11 cellular contexts compared by ENCODE assay signal in genomic region chr2:233356546-233357308, GRCh38. TPM values are rescaled to one million over a fixed set of nuclear protein-coding genes. Genes with fewer than 3 reads are reported as not detected.
DNase-seq lines count a peak whose midpoint lies in the region; ATAC-seq and TF ChIP-seq lines count a peak whose summit lies in the region.
"Had no signal": no experiment of that assay in that cellular context is flagged by ENCODE, and none has a peak within 500 bp of the region (broad histone marks: within the 10 kb centered on the region; RNA-seq: fewer than 3 reads in every experiment).

No MANE protein-coding gene starts in this region.

- H3K27ac Mint-ChIP-seq in effector memory CD8-positive, alpha-beta T cell, result peak overlapping the region in 1 of 2 donors; percentile 76
- H3K27ac Mint-ChIP-seq: GM23338 had no signal

- H3K36me3 ChIP-seq in SK-N-SH (replicated peaks in 1 of 2; ENCODE audit: control insufficient read depth in 1 of 2, insufficient read depth in 2 of 2, low read length in 1 of 2), result peaks cover 0 to 8% of the 10 kb centered on the region in 2 experiments

- no peaks in the 10 kb centered on the region for H3K9me3 ChIP-seq in SK-N-SH

- peak overlapping the region; percentile 91 for H3K4me3 Mint-ChIP-seq in effector memory CD8-positive, alpha-beta T cell

- no peak for TF ChIP-seq CTCF in SK-N-SH (IDR thresholded peaks at IDR 0.05)

- H3K27ac ChIP-seq in SK-N-SH (ENCODE audit: low read depth in 2 of 2, low read length in 1 of 2), result no peak overlapping the region

- peaks cover 25% of the 10 kb centered on the region for H3K36me3 Mint-ChIP-seq in effector memory CD8-positive, alpha-beta T cell (ENCODE audit: insufficient read depth)

- peaks cover 17 to 24% of the 10 kb centered on the region in 2 experiments; a peak in 3 of 4 replicates for H3K4me1 ChIP-seq in SK-N-SH (ENCODE audit: control insufficient read depth in 1 of 2, insufficient read depth in 2 of 2, low read depth in 1 of 2, low read length in 1 of 2)

- no peaks in the 10 kb centered on the region for H3K27me3 ChIP-seq in SK-N-SH (ENCODE audit: insufficient read depth)

- ATAC-seq in SK-N-SH treated with all-trans-retinoic acid at 6 μM for 48 hours (no peak), sciatic nerve (no peak), GM18907 (IDR thresholded peaks at IDR 0.05; ENCODE audit: unreplicated experiment) (no peak), HG03521 (IDR thresholded peaks at IDR 0.05; ENCODE audit: unreplicated experiment) (no peak)
- ATAC-seq in effector memory CD8-positive, alpha-beta T cell (replicated peaks), result no peak
- ATAC-seq: GM23338 had no signal

- no peaks in the 10 kb centered on the region for H3K9me3 Mint-ChIP-seq in effector memory CD8-positive, alpha-beta T cell
- H3K9me3 Mint-ChIP-seq: GM23338 had no signal

- TF ChIP-seq EP300 in SK-N-SH (IDR thresholded peaks at IDR 0.05; ENCODE audit: borderline replicate concordance in 1 of 2, low read depth in 1 of 2, low read length in 1 of 2), result no peak

- no peaks in the 10 kb centered on the region for H3K9me2 ChIP-seq in SK-N-SH

- H3K4me1 Mint-ChIP-seq in effector memory CD8-positive, alpha-beta T cell (ENCODE audit: low read depth in 2 of 2), result peaks cover 53 to 60% of the 10 kb centered on the region in 2 donors

- POLR2A ChIA-PET in SK-N-SH (lab: Yijun Ruan, JAX), result interaction anchor here (1.6 kb wide), 1 partner anchor 31 kb away, joined by 4 read pairs; no protein-coding TSS in a partner anchor

- 0 out of 4 replicates have a peak overlapping the region, but pooled peaks of 1 of the 2 experiments have one; percentile 82 for H3K4me3 ChIP-seq in SK-N-SH (ENCODE audit: low read depth in 2 of 2, low read length in 1 of 2)

- H2AFZ ChIP-seq in SK-N-SH (ENCODE audit: low read depth), result no peak overlapping the region
- H2AFZ ChIP-seq: GM23338 had no signal

- H3K79me2 ChIP-seq in SK-N-SH (ENCODE audit: insufficient read depth), result peaks cover 64% of the 10 kb centered on the region

- CTCF ChIA-PET in SK-N-SH (lab: Yijun Ruan, JAX), result interaction anchor here (0.8 to 3.1 kb wide), 3 partner anchors 12 to 87 kb away, joined by 3 to 14 read pairs (median 4); no protein-coding TSS in a partner anchor

- DNase-seq in SK-N-SH, result no peak
- DNase-seq in NCI-H460 (ENCODE audit: extremely low read depth, low read depth), result peak; percentile 53
- DNase-seq in effector memory CD8-positive, alpha-beta T cell, result no peak
- DNase-seq in sciatic nerve (ENCODE audit: low spot score), result peak; percentile 43
- DNase-seq in SHP77 treated with DMSO at 0.1 percent for 48 hours (lab: John Stamatoyannopoulos, UW), result no peak
- DNase-seq: NCI-H446, occipital lobe had no signal

- H3K27me3 Mint-ChIP-seq in effector memory CD8-positive, alpha-beta T cell, result no peaks in the 10 kb centered on the region

- TF ChIP-seq RAD21 in SK-N-SH (IDR thresholded peaks at IDR 0.05; ENCODE audit: low read length), result no peak

- H3K9ac ChIP-seq in SK-N-SH, result no peak overlapping the region

- H3K4me2 ChIP-seq in SK-N-SH, result peak overlapping the region; percentile 90; the same call in 1 of the 2 replicates

- H3F3A ChIP-seq in SK-N-SH (replicated peaks; ENCODE audit: insufficient read depth), result no peaks in the 10 kb centered on the region

- 92% methylated on average over 4 of the region's 4 CpGs for WGBS in SK-N-SH (ENCODE audit: low lambda C conversion rate)

- 0 out of 2 replicates have a peak, but pooled peaks cover 11% of the 10 kb centered on the region for H4K20me1 ChIP-seq in SK-N-SH (ENCODE audit: insufficient read depth)

- intact Hi-C loops in sciatic nerve (cut with DNase I), result loop anchor here (10.0 kb wide), 1 partner anchor 88 kb away; no protein-coding TSS in a partner anchor

TF ChIP-seq in SK-N-SH, 30 proteins besides CTCF, POLR2A, EP300 and RAD21 (continues in another document):
- no peak for TF ChIP-seq FOSL2 (IDR thresholded peaks at IDR 0.05; ENCODE audit: borderline replicate concordance, low read depth)
- TF ChIP-seq TCF12 (IDR thresholded peaks at IDR 0.05), result no peak
- TF ChIP-seq POLR2AphosphoS5 (IDR thresholded peaks at IDR 0.05; ENCODE audit: low read depth, low read length), result no peak
- no peak for TF ChIP-seq GABPA (IDR thresholded peaks at IDR 0.05; ENCODE audit: low read depth)
- no peak for TF ChIP-seq ELF1 (IDR thresholded peaks at IDR 0.05)
- TF ChIP-seq SMC3 (IDR thresholded peaks at IDR 0.05; ENCODE audit: low read depth, low read length), result no peak
- no peak for TF ChIP-seq USF1 (IDR thresholded peaks at IDR 0.05; ENCODE audit: borderline replicate concordance, low read depth)

TF ChIP-seq in SK-N-SH treated with all-trans-retinoic acid at 6 μM for 48 hours, 23 proteins besides CTCF, POLR2A, EP300 and RAD21 (continues in another document):
- TF ChIP-seq SNAI2 (CRISPR knock-in tag; IDR thresholded peaks at IDR 0.05) (no peak), TSHZ2 (CRISPR knock-in tag; IDR thresholded peaks at IDR 0.05) (no peak), CREB5 (CRISPR knock-in tag; IDR thresholded peaks at IDR 0.05; ENCODE audit: low read depth) (no peak), RARB (CRISPR knock-in tag; IDR thresholded peaks at IDR 0.05) (no peak), ZC3H10 (CRISPR knock-in tag; IDR thresholded peaks at IDR 0.05) (no peak), OSR1 (CRISPR knock-in tag; IDR thresholded peaks at IDR 0.05) (no peak), ZFP30 (CRISPR knock-in tag; IDR thresholded peaks at IDR 0.05) (no peak), TCF4 (CRISPR knock-in tag; IDR thresholded peaks at IDR 0.05; ENCODE audit: borderline replicate concordance) (no peak), ESRRG (CRISPR knock-in tag; IDR thresholded peaks at IDR 0.05) (no peak), CSDC2 (CRISPR knock-in tag; IDR thresholded peaks at IDR 0.05) (no peak), GLIS3 (CRISPR knock-in tag; IDR thresholded peaks at IDR 0.05) (no peak), CSRNP3 (CRISPR knock-in tag; IDR thresholded peaks at IDR 0.05) (no peak), ZFP3 (CRISPR knock-in tag; IDR thresholded peaks at IDR 0.05) (no peak), PPARA (CRISPR knock-in tag; IDR thresholded peaks at IDR 0.05; ENCODE audit: borderline replicate concordance) (no peak), ZNF70 (CRISPR knock-in tag; IDR thresholded peaks at IDR 0.05) (no peak), ZNF565 (CRISPR knock-in tag; conservative IDR thresholded peaks at IDR 0.05; ENCODE audit: low read depth) (no peak)

RNA-seq across cellular contexts. Expression of gene DGKD, which starts 2.4 kb away (rescaled TPM):
- polyA plus RNA-seq in SK-N-SH (2012; rRNA removed), result 17.7 and 21.7 TPM in 2 replicates
- 8.0 and 10.4 TPM in 2 replicates for polyA plus RNA-seq in SK-N-SH (2012; cell fraction: cytosol; rRNA removed)
- 75.5 and 81.2 TPM in 2 replicates for polyA plus RNA-seq in SK-N-SH (2012; cell fraction: nucleus; rRNA removed)
- 183 and 195 TPM in 2 replicates for total RNA-seq in NCI-H460 (2014; rRNA removed; shearing (Covaris generic))
- polyA plus RNA-seq in NCI-H460 (2014; cell fraction: nucleus; rRNA removed), result 219 and 294 TPM in 2 replicates
- total RNA-seq in sciatic nerve, result 35.8 TPM

RNA-seq across cellular contexts. Expression of gene SAG, which starts 49.1 kb away (rescaled TPM):
- not detected in 2 replicates for polyA plus RNA-seq in SK-N-SH (2012; rRNA removed)
- 0.09 TPM in 1 of 2 replicates, not detected in the other for polyA plus RNA-seq in SK-N-SH (2012; cell fraction: cytosol; rRNA removed)
- not detected in 2 replicates for polyA plus RNA-seq in SK-N-SH (2012; cell fraction: nucleus; rRNA removed)
- total RNA-seq in NCI-H460 (2014; rRNA removed; shearing (Covaris generic)), result not detected in 2 replicates
- not detected in 2 replicates for polyA plus RNA-seq in NCI-H460 (2014; cell fraction: nucleus; rRNA removed)
- total RNA-seq in sciatic nerve, result not detected
- total RNA-seq: GM23338, occipital lobe had no signal
- polyA plus RNA-seq: GM23338 had no signal

Comparison
In these comparisons a context has a peak if more than half of its experiments do, and no peak if none do; other contexts are left out.
1. DNase-seq: peak in NCI-H460 (single experiment) and sciatic nerve (single experiment); none in SK-N-SH (single experiment), effector memory CD8-positive, alpha-beta T cell (0 of 3) and SHP77 treated with DMSO at 0.1 percent for 48 hours (single experiment).